In the genomic region with DNA sequence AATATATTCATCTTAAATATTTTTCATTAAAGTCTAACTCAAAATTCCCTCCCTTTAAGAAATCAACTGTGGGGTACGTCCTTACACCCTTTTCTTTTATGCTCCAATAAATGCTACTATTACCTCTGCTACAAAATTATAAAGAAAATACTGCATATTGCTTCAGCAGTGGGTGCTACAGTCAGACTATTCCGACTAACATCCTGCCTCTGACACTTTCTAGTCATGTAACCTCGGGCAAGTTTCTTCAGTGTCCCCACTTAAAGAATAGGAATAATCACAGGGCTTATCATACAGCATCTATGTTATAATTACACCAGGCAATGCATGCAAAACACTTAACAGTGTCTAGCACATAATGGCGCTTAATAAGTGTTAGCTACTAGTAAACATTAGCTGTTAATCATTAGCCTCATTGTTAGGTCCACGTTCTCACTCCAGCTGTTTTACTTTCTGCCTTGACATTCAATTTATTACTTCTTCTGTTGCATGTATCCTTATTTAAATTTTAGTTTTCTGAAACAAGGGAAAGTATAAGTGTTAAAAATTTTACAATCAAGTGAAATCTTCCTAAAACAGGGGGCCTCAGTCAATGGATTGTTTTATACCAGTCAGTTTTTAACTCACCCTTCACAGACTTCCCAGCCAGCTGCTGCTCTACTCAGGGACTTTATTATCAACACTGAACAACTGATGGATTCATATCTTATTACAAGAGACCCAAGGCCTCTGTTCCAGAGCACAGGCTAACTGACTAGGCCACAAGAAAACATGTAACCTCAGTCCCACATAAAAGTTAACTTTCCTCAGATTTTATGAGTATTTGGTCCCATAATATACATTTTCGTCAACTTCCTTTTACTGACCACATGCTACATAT, we compare ENCODE assay signal across 10 cellular contexts. TPM values are rescaled to one million over a fixed set of nuclear protein-coding genes. Genes with fewer than 3 reads are reported as not detected.
DNase-seq lines count a peak whose midpoint lies in the region; ATAC-seq, FAIRE-seq and TF ChIP-seq lines count a peak whose summit lies in the region.
"Had no signal": no experiment of that assay in that cellular context is flagged by ENCODE, and none has a peak within 500 bp of the region (broad histone marks: within the 10 kb centered on the region; RNA-seq: fewer than 3 reads in every experiment).

No MANE protein-coding gene starts in this region.

- H3K27ac Mint-ChIP-seq in neural crest cell (ENCODE audit: unreplicated experiment), result peak overlapping the region; percentile 39

- TF ChIP-seq CTCF in K562 (IDR thresholded peaks at IDR 0.05 in 2 of 3, conservative IDR thresholded peaks at IDR 0.05 in 1 of 3; ENCODE audit: insufficient read depth in 2 of 3, low read depth in 1 of 3, low read length in 3 of 3), result no peak
- no peak for TF ChIP-seq CTCF in neural crest cell (conservative IDR thresholded peaks at IDR 0.05)
- no peak for TF ChIP-seq CTCF in suprapubic skin (IDR thresholded peaks at IDR 0.05)

- no peaks in the 10 kb centered on the region for H3K27me3 Mint-ChIP-seq in neural crest cell (ENCODE audit: low read depth)

- peaks cover 25% of the 10 kb centered on the region for H3K4me1 Mint-ChIP-seq in neural crest cell

- H3K9me3 Mint-ChIP-seq in neural crest cell, result no peaks in the 10 kb centered on the region

- no TSS peak for BruUV-seq in K562 (replicated peaks; lab: Mats Ljungman, UMichigan)

- ATAC-seq in HG03354 (IDR thresholded peaks at IDR 0.05; ENCODE audit: poor library complexity, severe bottlenecking, unreplicated experiment), result peak; percentile 54
- ATAC-seq in K562, result peak; percentile 33; the same call in 2 of the 3 replicates

- H2AFZ ChIP-seq in K562 (ENCODE audit: low read depth, low read length), result peak overlapping the region; percentile 24; the same call in 1 of the 2 replicates

- H3K9me1 ChIP-seq in K562 (ENCODE audit: control insufficient read depth, insufficient read depth, low read length), result no peaks in the 10 kb centered on the region

- in situ Hi-C loops in K562 (cut with MboI), result loop anchor here (5.0 kb wide), 1 partner anchor 57 kb away; no protein-coding TSS in a partner anchor

- peak overlapping the region in 1 of 2 experiments; percentile 82; a peak in 2 of 4 replicates for H3K9ac ChIP-seq in K562 (ENCODE audit: insufficient read depth in 1 of 2, low read depth in 2 of 2, low read length in 2 of 2)

- peaks cover 4% of the 10 kb centered on the region; the same call in 1 of the 3 replicates for H3K36me3 ChIP-seq in K562 (ENCODE audit: control insufficient read depth, insufficient read depth, low read length)
- H3K36me3 ChIP-seq in suprapubic skin, result no peaks in the 10 kb centered on the region

- H4K20me1 ChIP-seq in K562 (replicated peaks; ENCODE audit: control insufficient read depth, insufficient read depth, low read length), result no peaks in the 10 kb centered on the region

- peak overlapping the region; percentile 85 for H3K4me2 ChIP-seq in K562 (ENCODE audit: insufficient read depth, low read length)

- POLR2A ChIA-PET in K562 (lab: Yijun Ruan, JAX), result interaction anchor here (0.6 to 2.4 kb wide), 6 partner anchors 10 to 957 kb away, joined by 3 to 18 read pairs (median 5); a partner anchor contains a TSS

- peaks cover 0 to 35% of the 10 kb centered on the region in 2 experiments; a peak in 4 of 5 replicates for H3K4me1 ChIP-seq in K562 (replicated peaks in 1 of 2; ENCODE audit: control insufficient read depth in 2 of 2, insufficient read depth in 2 of 2, low read length in 2 of 2)
- peaks cover 18% of the 10 kb centered on the region for H3K4me1 ChIP-seq in suprapubic skin

- intact Hi-C loops in K562 (cut with micrococcal nuclease), result loop anchor here (5.0 kb wide), 2 partner anchors 102 to 122 kb away; no protein-coding TSS in a partner anchor

- WGBS in K562 (ENCODE audit: insufficient coverage, low coverage, missing lambda C conversion rate), result 37% methylated on average over 6 of the region's 6 CpGs
- 75% methylated on average over 6 of the region's 6 CpGs for WGBS in suprapubic skin

- DNase-seq in NCI-H146 (lab: John Stamatoyannopoulos, UW), result peak; percentile 45
- no peak for DNase-seq in NCI-H146 treated with DMSO at 0.1 percent for 48 hours (lab: John Stamatoyannopoulos, UW; ENCODE audit: unreplicated experiment)
- peak in 2 of 4 experiments; percentile 26 to 52 for DNase-seq in K562 (ENCODE audit: extremely low read depth in 1 of 4, low spot score in 3 of 4)
- no peak for DNase-seq in neural crest cell (ENCODE audit: low read depth, low spot score)
- no peak for DNase-seq in HuH-7 (ENCODE audit: low spot score)
- no peak for DNase-seq in suprapubic skin (ENCODE audit: low spot score in 2 of 2)
- no peak for DNase-seq in CD1c-positive myeloid dendritic cell (ENCODE audit: extremely low spot score)
- DNase-seq: activated CD4-positive, alpha-beta T cell treated with anti-CD3 and anti-CD28 coated beads for 4 hours had no signal

- peak overlapping the region; percentile 93 for H3K27ac ChIP-seq in K562 (ENCODE audit: extremely low read depth, low read depth, low read length)
- no peak overlapping the region for H3K27ac ChIP-seq in suprapubic skin

- CTCF ChIA-PET in K562 (lab: Yijun Ruan, JAX; ENCODE audit: low intra/inter-chr PET ratio), result no interaction called here

- TF ChIP-seq EP300 in K562 (IDR thresholded peaks at IDR 0.05; ENCODE audit: low read length) (peak; percentile 9; the same call in 1 of the 2 replicates), suprapubic skin (IDR thresholded peaks at IDR 0.05) (no peak)

- H3K36me3 Mint-ChIP-seq in neural crest cell (ENCODE audit: low read depth), result peaks cover 8% of the 10 kb centered on the region

- no peak overlapping the region for H3K4me3 ChIP-seq in K562
- H3K4me3 ChIP-seq in suprapubic skin, result no peak overlapping the region
- H3K4me3 ChIP-seq: HAP-1 had no signal

- TF ChIP-seq POLR2A in K562 (conservative IDR thresholded peaks at IDR 0.05) (no peak), suprapubic skin (IDR thresholded peaks at IDR 0.05) (no peak)

- no peaks in the 10 kb centered on the region for H3K27me3 ChIP-seq in K562 (ENCODE audit: control insufficient read depth in 2 of 2, insufficient read depth in 2 of 2, low read length in 2 of 2)
- H3K27me3 ChIP-seq in suprapubic skin, result no peaks in the 10 kb centered on the region

- H3K79me2 ChIP-seq in K562 (ENCODE audit: control insufficient read depth, insufficient read depth, low read length), result peaks cover 60% of the 10 kb centered on the region

- H3K9me3 ChIP-seq in K562 (replicated peaks; ENCODE audit: control insufficient read depth, insufficient read depth, low read depth, low read length) (no peaks in the 10 kb centered on the region), suprapubic skin (no peaks in the 10 kb centered on the region)
- H3K9me3 ChIP-seq: HAP-1 had no signal

- no peak overlapping the region for H3K4me3 Mint-ChIP-seq in neural crest cell

- peak; percentile 46 for FAIRE-seq in K562 (lab: Jason Lieb, UNC)

- TF ChIP-seq RAD21 in K562 (CRISPR knock-in tag; conservative IDR thresholded peaks at IDR 0.05 in 1 of 2, IDR thresholded peaks at IDR 0.05 in 1 of 2), result no peak

TF ChIP-seq in K562, 482 proteins besides CTCF, POLR2A, EP300 and RAD21 (continues in another document):
- TF ChIP-seq, protein P1, sequence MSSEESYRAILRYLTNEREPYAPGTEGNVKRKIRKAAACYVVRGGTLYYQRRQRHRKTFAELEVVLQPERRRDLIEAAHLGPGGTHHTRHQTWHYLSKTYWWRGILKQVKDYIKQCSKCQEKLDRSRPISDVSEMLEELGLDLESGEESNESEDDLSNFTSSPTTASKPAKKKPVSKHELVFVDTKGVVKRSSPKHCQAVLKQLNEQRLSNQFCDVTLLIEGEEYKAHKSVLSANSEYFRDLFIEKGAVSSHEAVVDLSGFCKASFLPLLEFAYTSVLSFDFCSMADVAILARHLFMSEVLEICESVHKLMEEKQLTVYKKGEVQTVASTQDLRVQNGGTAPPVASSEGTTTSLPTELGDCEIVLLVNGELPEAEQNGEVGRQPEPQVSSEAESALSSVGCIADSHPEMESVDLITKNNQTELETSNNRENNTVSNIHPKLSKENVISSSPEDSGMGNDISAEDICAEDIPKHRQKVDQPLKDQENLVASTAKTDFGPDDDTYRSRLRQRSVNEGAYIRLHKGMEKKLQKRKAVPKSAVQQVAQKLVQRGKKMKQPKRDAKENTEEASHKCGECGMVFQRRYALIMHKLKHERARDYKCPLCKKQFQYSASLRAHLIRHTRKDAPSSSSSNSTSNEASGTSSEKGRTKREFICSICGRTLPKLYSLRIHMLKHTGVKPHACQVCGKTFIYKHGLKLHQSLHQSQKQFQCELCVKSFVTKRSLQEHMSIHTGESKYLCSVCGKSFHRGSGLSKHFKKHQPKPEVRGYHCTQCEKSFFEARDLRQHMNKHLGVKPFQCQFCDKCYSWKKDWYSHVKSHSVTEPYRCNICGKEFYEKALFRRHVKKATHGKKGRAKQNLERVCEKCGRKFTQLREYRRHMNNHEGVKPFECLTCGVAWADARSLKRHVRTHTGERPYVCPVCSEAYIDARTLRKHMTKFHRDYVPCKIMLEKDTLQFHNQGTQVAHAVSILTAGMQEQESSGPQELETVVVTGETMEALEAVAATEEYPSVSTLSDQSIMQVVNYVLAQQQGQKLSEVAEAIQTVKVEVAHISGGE (CRISPR knock-in tag; IDR thresholded peaks at IDR 0.05), result peak in 2 of 3 experiments; percentile 36 to 83; a peak in 3 of 6 replicates
- TF ChIP-seq CBFA2T2 (conservative IDR thresholded peaks at IDR 0.05), result peak; percentile 20; the same call in 1 of the 2 replicates

RNA-seq across cellular contexts. Expression of a gene that starts 54.0 kb away (rescaled TPM):
- total RNA-seq in K562 (2011; cell fraction: chromatin; rRNA removed; ENCODE audit: low replicate concordance), result 121 and 224 TPM in 2 replicates
- total RNA-seq in K562 (2011; cell fraction: nucleolus; rRNA removed), result 53.2 and 69.0 TPM in 2 replicates
- total RNA-seq in K562 (2011; cell fraction: nucleoplasm; rRNA removed), result 96.6 and 111 TPM in 2 replicates
- total RNA-seq in K562 (2014; rRNA removed) (22.2 and 27.5 TPM in 2 replicates), K562 (2014; rRNA removed; fragmentation: Illumina TruSeq; extraction: Trizol) (25.7 and 28.2 TPM in 2 replicates), K562 (2015; rRNA removed; fragmentation: Illumina TruSeq; extraction: Trizol) (28.3 and 30.9 TPM in 2 replicates), K562 (2021) (38.3 and 40.3 TPM in 2 replicates), neural crest cell (85.7 and 95.8 TPM in 2 replicates), suprapubic skin (10 to 100 TPM; 53.3 to 99.5 (median 67.6) TPM)
- polyA plus RNA-seq in K562 (2011; rRNA removed) (8.5 and 10.3 TPM in 2 replicates), K562 (2014; fragmentation: Illumina TruSeq; extraction: Trizol) (17.3 and 18.0 TPM in 2 replicates), K562 (2014; fragmentation: Nextera tagmentation; extraction: Ambion mirVana) (1 to 10 TPM; 1.7 to 7.2 TPM), K562 (2014; rRNA removed) (20.2 and 20.7 TPM in 2 replicates)
- 4.5 and 7.0 TPM in 2 replicates for polyA plus RNA-seq in K562 (2011; cell fraction: cytosol; rRNA removed)
- 39.0 and 41.2 TPM in 2 replicates for polyA plus RNA-seq in K562 (2011; cell fraction: nucleus; rRNA removed)
- polyA plus RNA-seq in K562 (2012), result 17.5 and 22.9 TPM in 2 replicates
- polyA minus RNA-seq in K562 (2011; rRNA and poly(A)+ RNA removed), result 56.1 and 59.2 TPM in 2 replicates
- polyA minus RNA-seq in K562 (2011; cell fraction: cytosol; rRNA and poly(A)+ RNA removed), result 18.2 and 24.7 TPM in 2 replicates
- 84.4 and 122 TPM in 2 replicates for polyA minus RNA-seq in K562 (2011; cell fraction: nucleus; rRNA and poly(A)+ RNA removed)
